In genomic region chr4:151991884-151992166, GRCh38 we compare ENCODE assay signal across 19 cellular contexts.
A peak's percentile ranks its signal among the peaks of the same experiment; 100 is the strongest.
DNase-seq lines count a peak whose midpoint lies in the region; ATAC-seq and FAIRE-seq lines count a peak whose summit lies in the region.
"Had no signal": no experiment of that assay in that cellular context is flagged by ENCODE, and none has a peak within 500 bp of the region (broad histone marks: within the 10 kb centered on the region; RNA-seq: fewer than 3 reads in every experiment).

No MANE protein-coding gene starts in this region.

- FAIRE-seq in frontal cortex (lab: Jason Lieb, UNC), result no peak
- FAIRE-seq: GM18507 had no signal

- H3K9me3 ChIP-seq in CD8-positive, alpha-beta memory T cell (ENCODE audit: low read length), result no peaks in the 10 kb centered on the region
- H3K9me3 ChIP-seq: adrenal gland, neutrophil, right lobe of liver, uterus had no signal

- no peaks in the 10 kb centered on the region for H3K27me3 Mint-ChIP-seq in activated naive CD4-positive, alpha-beta T cell treated with anti-CD3 and anti-CD28 coated beads, Interleukin-2, amount 10 ng/mL, durations not matched to agents 7 days and 5 days
- H3K27me3 Mint-ChIP-seq in CD8-positive, alpha-beta memory T cell, result no peaks in the 10 kb centered on the region
- no peaks in the 10 kb centered on the region for H3K27me3 Mint-ChIP-seq in naive thymus-derived CD8-positive, alpha-beta T cell

- no peak for DNase-seq in activated naive CD4-positive, alpha-beta T cell treated with anti-CD3 and anti-CD28 coated beads, Interleukin-2, amount 10 ng/mL, durations not matched to agents 7 days and 5 days
- DNase-seq in activated naive CD4-positive, alpha-beta T cell treated with anti-CD3 and anti-CD28 coated beads, Interleukin-2, amount 50 U/mL, for 72 hours (ENCODE audit: low spot score in 2 of 2), result no peak
- DNase-seq in CD8-positive, alpha-beta memory T cell, result peak in 1 of 5 donors; percentile 16
- peak in 1 of 10 donors; percentile 10 for DNase-seq in naive thymus-derived CD8-positive, alpha-beta T cell
- DNase-seq in frontal cortex (ENCODE audit: low spot score in 2 of 2), result no peak
- DNase-seq in activated CD4-positive, CD25-positive, alpha-beta regulatory T cell treated with anti-CD3 and anti-CD28 coated beads, Interleukin-2, amount 50 U/mL, for 72 hours, result no peak
- DNase-seq: activated T-cell treated with anti-CD3 and anti-CD28 coated beads, Interleukin-2, amount 50 U/mL, for 72 hours; GOT3; kidney glomerular epithelial cell; NCI-H187; NCI-H446 treated with DMSO at 0.1 percent for 48 hours; right lobe of liver; stimulated activated naive CD8-positive, alpha-beta T cell treated with anti-CD3 and anti-CD28 coated beads, Interleukin-15, Interleukin-2, amounts not matched to agents 100 U/mL and 50 U/mL, for 24 hours; uterus had no signal

- H3K27me3 ChIP-seq in CD8-positive, alpha-beta memory T cell (ENCODE audit: insufficient read depth, low read length, poor library complexity, severe bottlenecking), result no peaks in the 10 kb centered on the region
- H3K27me3 ChIP-seq: adrenal gland, neutrophil, right lobe of liver, uterus had no signal

- H3K9me3 Mint-ChIP-seq in activated naive CD4-positive, alpha-beta T cell treated with anti-CD3 and anti-CD28 coated beads, Interleukin-2, amount 10 ng/mL, durations not matched to agents 7 days and 5 days, result peaks cover 20% of the 10 kb centered on the region
- peaks cover 0 to 19% of the 10 kb centered on the region in 2 donors for H3K9me3 Mint-ChIP-seq in activated naive CD4-positive, alpha-beta T cell treated with anti-CD3 and anti-CD28 coated beads, Interleukin-2, amount 50 U/mL, for 72 hours
- H3K9me3 Mint-ChIP-seq in CD8-positive, alpha-beta memory T cell, result no peaks in the 10 kb centered on the region
- H3K9me3 Mint-ChIP-seq in naive thymus-derived CD8-positive, alpha-beta T cell, result no peaks in the 10 kb centered on the region

- POLR2A ChIA-PET in CD8-positive, alpha-beta memory T cell (lab: Charles Lee), result no interaction called here
- POLR2A ChIA-PET in naive thymus-derived CD8-positive, alpha-beta T cell (lab: Charles Lee), result no interaction called here

- peaks cover 30% of the 10 kb centered on the region for H3K36me3 Mint-ChIP-seq in activated naive CD4-positive, alpha-beta T cell treated with anti-CD3 and anti-CD28 coated beads, Interleukin-2, amount 10 ng/mL, durations not matched to agents 7 days and 5 days
- H3K36me3 Mint-ChIP-seq in activated naive CD4-positive, alpha-beta T cell treated with anti-CD3 and anti-CD28 coated beads, Interleukin-2, amount 50 U/mL, for 72 hours, result no peaks in the 10 kb centered on the region
- peaks cover 0 to 14% (median 2%) of the 10 kb centered on the region in 3 donors for H3K36me3 Mint-ChIP-seq in CD8-positive, alpha-beta memory T cell
- H3K36me3 Mint-ChIP-seq in naive thymus-derived CD8-positive, alpha-beta T cell, result no peaks in the 10 kb centered on the region

- no peak overlapping the region for H3K4me3 Mint-ChIP-seq in activated naive CD4-positive, alpha-beta T cell treated with anti-CD3 and anti-CD28 coated beads, Interleukin-2, amount 10 ng/mL, durations not matched to agents 7 days and 5 days
- H3K4me3 Mint-ChIP-seq in CD8-positive, alpha-beta memory T cell, result peak overlapping the region in 6 of 7 donors; percentile 37 to 66 (median 62)
- H3K4me3 Mint-ChIP-seq in naive thymus-derived CD8-positive, alpha-beta T cell, result peak overlapping the region in 7 of 10 donors; percentile 57 to 76 (median 65)

- CTCF ChIA-PET in activated naive CD4-positive, alpha-beta T cell treated with anti-CD3 and anti-CD28 coated beads, Interleukin-2, amount 10 ng/mL, durations not matched to agents 7 days and 5 days (lab: Charles Lee), result no interaction called here
- CTCF ChIA-PET in CD8-positive, alpha-beta memory T cell (lab: Charles Lee), result no interaction called here

- no peak overlapping the region for H3K4me3 ChIP-seq in CD8-positive, alpha-beta memory T cell (ENCODE audit: low read length)
- H3K4me3 ChIP-seq: adrenal gland, right lobe of liver, uterus had no signal

- H3K27ac Mint-ChIP-seq in activated naive CD4-positive, alpha-beta T cell treated with anti-CD3 and anti-CD28 coated beads, Interleukin-2, amount 10 ng/mL, durations not matched to agents 7 days and 5 days, result peak overlapping the region; percentile 91
- peak overlapping the region in 1 of 2 donors; percentile 19 for H3K27ac Mint-ChIP-seq in activated naive CD4-positive, alpha-beta T cell treated with anti-CD3 and anti-CD28 coated beads, Interleukin-2, amount 50 U/mL, for 72 hours
- peak overlapping the region; percentile 62 to 96 (median 78) for H3K27ac Mint-ChIP-seq in CD8-positive, alpha-beta memory T cell
- H3K27ac Mint-ChIP-seq in naive thymus-derived CD8-positive, alpha-beta T cell, result peak overlapping the region in 9 of 10 donors; percentile 6 to 92 (median 80)

- H3K4me1 Mint-ChIP-seq in activated naive CD4-positive, alpha-beta T cell treated with anti-CD3 and anti-CD28 coated beads, Interleukin-2, amount 10 ng/mL, durations not matched to agents 7 days and 5 days, result peaks cover 59% of the 10 kb centered on the region
- H3K4me1 Mint-ChIP-seq in CD8-positive, alpha-beta memory T cell, result peaks cover 59 to 75% (median 62%) of the 10 kb centered on the region in 3 donors
- H3K4me1 Mint-ChIP-seq in naive thymus-derived CD8-positive, alpha-beta T cell, result peaks cover 45 to 73% (median 57%) of the 10 kb centered on the region in 4 donors

- no peak overlapping the region for H3K27ac ChIP-seq in CD8-positive, alpha-beta memory T cell (ENCODE audit: low read depth, low read length)
- H3K27ac ChIP-seq in angular gyrus (ENCODE audit: low read depth, low read length), result peak overlapping the region; percentile 5
- H3K27ac ChIP-seq: neutrophil, right lobe of liver, uterus had no signal

- no peaks in the 10 kb centered on the region for H3K36me3 ChIP-seq in CD8-positive, alpha-beta memory T cell (ENCODE audit: insufficient read depth, low read length)
- H3K36me3 ChIP-seq: adrenal gland, neutrophil, right lobe of liver, uterus had no signal

- ATAC-seq in activated naive CD4-positive, alpha-beta T cell treated with anti-CD3 and anti-CD28 coated beads, Interleukin-2, amount 50 U/mL, for 72 hours, result no peak
- ATAC-seq in naive thymus-derived CD8-positive, alpha-beta T cell, result peak in 1 of 2 donors; percentile 31
- ATAC-seq in HG02763 (IDR thresholded peaks at IDR 0.05; ENCODE audit: unreplicated experiment), result no peak
- ATAC-seq: activated T-cell treated with anti-CD3 and anti-CD28 coated beads, Interleukin-2, amount 50 U/mL, for 72 hours; right lobe of liver had no signal

- peaks cover 53% of the 10 kb centered on the region for H3K4me1 ChIP-seq in CD8-positive, alpha-beta memory T cell (ENCODE audit: insufficient read depth, low read length)
- H3K4me1 ChIP-seq: adrenal gland, right lobe of liver, uterus had no signal
